1 cellular context compared by ENCODE assay signal in the genomic region with DNA sequence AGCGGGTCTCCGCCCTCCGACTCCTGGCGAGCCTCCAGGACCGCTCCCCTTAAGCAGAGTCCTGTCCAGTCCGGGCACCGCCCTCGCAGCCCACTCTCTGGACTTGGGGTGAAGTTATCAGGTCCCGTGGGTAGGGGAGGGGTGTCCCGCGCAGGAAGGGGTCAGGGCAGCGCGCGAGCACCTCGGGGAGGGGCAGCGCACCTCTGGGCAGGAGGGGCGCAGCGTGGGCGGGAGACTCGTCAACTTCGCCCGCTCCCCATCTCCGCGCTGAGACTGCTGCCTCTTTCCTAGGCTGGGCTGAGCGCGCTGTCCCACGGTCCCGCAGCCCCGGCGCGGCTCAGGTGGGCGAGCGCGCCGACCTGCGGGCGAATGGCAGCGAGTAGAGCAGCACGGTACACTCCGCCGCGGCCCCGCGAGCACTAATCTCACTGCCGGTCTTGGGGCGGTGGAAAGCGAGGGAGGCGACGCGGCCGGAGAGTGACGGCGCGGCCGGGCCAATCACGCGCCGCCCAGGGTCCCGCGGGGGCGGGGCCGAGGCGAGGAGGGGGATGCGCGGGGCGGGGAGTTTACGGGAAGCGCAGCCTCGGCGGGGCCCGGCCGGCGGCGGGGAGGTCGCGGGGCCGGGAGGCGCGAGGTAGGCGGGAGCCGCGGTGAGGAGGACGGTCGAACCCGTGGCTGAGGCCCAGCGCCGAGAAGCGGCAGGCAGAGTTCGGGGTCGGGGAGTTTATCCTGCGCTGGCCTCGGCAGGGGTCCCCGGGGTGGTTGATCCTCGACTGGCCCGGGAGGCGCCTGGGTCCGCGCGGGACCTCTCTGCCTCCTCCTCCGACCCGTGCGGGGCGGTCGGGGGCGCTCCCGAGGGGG.
TF ChIP-seq lines count a peak whose summit lies in the region.

A gene (minus strand): TSS at position 421 of the 861 bp plus-strand sequence. CDS start 696 bp downstream, outside the sequence.

TF ChIP-seq in GM12878, 131 proteins besides CTCF, POLR2A, EP300 and RAD21 (continued from another document and continues in another):
- TF ChIP-seq, protein P1, sequence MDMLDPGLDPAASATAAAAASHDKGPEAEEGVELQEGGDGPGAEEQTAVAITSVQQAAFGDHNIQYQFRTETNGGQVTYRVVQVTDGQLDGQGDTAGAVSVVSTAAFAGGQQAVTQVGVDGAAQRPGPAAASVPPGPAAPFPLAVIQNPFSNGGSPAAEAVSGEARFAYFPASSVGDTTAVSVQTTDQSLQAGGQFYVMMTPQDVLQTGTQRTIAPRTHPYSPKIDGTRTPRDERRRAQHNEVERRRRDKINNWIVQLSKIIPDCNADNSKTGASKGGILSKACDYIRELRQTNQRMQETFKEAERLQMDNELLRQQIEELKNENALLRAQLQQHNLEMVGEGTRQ (IDR thresholded peaks at IDR 0.05; ENCODE audit: borderline replicate concordance, low read depth, low read length) = no peak
- no peak for TF ChIP-seq IKZF2 (IDR thresholded peaks at IDR 0.05)
- TF ChIP-seq MXI1 (IDR thresholded peaks at IDR 0.05; ENCODE audit: low read depth, low read length) = peak; percentile 26; the same call in 1 of the 2 replicates
- TF ChIP-seq, protein P2, sequence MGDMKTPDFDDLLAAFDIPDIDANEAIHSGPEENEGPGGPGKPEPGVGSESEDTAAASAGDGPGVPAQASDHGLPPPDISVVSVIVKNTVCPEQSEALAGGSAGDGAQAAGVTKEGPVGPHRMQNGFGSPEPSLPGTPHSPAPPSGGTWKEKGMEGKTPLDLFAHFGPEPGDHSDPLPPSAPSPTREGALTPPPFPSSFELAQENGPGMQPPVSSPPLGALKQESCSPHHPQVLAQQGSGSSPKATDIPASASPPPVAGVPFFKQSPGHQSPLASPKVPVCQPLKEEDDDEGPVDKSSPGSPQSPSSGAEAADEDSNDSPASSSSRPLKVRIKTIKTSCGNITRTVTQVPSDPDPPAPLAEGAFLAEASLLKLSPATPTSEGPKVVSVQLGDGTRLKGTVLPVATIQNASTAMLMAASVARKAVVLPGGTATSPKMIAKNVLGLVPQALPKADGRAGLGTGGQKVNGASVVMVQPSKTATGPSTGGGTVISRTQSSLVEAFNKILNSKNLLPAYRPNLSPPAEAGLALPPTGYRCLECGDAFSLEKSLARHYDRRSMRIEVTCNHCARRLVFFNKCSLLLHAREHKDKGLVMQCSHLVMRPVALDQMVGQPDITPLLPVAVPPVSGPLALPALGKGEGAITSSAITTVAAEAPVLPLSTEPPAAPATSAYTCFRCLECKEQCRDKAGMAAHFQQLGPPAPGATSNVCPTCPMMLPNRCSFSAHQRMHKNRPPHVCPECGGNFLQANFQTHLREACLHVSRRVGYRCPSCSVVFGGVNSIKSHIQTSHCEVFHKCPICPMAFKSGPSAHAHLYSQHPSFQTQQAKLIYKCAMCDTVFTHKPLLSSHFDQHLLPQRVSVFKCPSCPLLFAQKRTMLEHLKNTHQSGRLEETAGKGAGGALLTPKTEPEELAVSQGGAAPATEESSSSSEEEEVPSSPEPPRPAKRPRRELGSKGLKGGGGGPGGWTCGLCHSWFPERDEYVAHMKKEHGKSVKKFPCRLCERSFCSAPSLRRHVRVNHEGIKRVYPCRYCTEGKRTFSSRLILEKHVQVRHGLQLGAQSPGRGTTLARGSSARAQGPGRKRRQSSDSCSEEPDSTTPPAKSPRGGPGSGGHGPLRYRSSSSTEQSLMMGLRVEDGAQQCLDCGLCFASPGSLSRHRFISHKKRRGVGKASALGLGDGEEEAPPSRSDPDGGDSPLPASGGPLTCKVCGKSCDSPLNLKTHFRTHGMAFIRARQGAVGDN (IDR thresholded peaks at IDR 0.05) = 0 out of 2 replicates have a peak, but pooled peaks have one; percentile 51
- no peak for TF ChIP-seq EED (IDR thresholded peaks at IDR 0.05; ENCODE audit: low read depth)
- no peak for TF ChIP-seq ZNF274 (IDR thresholded peaks at IDR 0.05; ENCODE audit: insufficient read depth, insufficient read length)
- no peak for TF ChIP-seq CBFB (IDR thresholded peaks at IDR 0.05; ENCODE audit: low read depth)
- no peak for TF ChIP-seq SRF (IDR thresholded peaks at IDR 0.05; ENCODE audit: low read depth in 2 of 2, low read length in 2 of 2)
- TF ChIP-seq NFYA (IDR thresholded peaks at IDR 0.05; ENCODE audit: borderline replicate concordance, low read depth, low read length) = no peak
- peak; percentile 90; the same call in 1 of the 2 replicates for TF ChIP-seq SMAD5 (IDR thresholded peaks at IDR 0.05; ENCODE audit: low read depth)
- TF ChIP-seq KLF5 (IDR thresholded peaks at IDR 0.05; ENCODE audit: partially characterized antibody) = no peak
- 0 out of 2 replicates have a peak, but pooled peaks have one; percentile 23 for TF ChIP-seq HDGF (IDR thresholded peaks at IDR 0.05)
- TF ChIP-seq MTA2 (IDR thresholded peaks at IDR 0.05; ENCODE audit: low read depth) = no peak
- no peak for TF ChIP-seq FOXK2 (IDR thresholded peaks at IDR 0.05)
- TF ChIP-seq ASH2L (IDR thresholded peaks at IDR 0.05; ENCODE audit: borderline replicate concordance, low read depth) = 0 out of 2 replicates have a peak, but pooled peaks have one; percentile 7
- 0 out of 2 replicates have a peak, but pooled peaks have one; percentile 19 for TF ChIP-seq NRF1 (conservative IDR thresholded peaks at IDR 0.05; ENCODE audit: low read depth, low read length)
- peak; percentile 72 for TF ChIP-seq SP1 (IDR thresholded peaks at IDR 0.05; ENCODE audit: low read depth, low read length)
- TF ChIP-seq ESRRA (IDR thresholded peaks at IDR 0.05; ENCODE audit: low read length) = 0 out of 2 replicates have a peak, but pooled peaks have one; percentile 3
- no peak for TF ChIP-seq MYC (IDR thresholded peaks at IDR 0.05; ENCODE audit: insufficient read depth, insufficient read length, insufficient replicate concordance, low read length, severe bottlenecking)
- no peak; the same call in 1 of the 2 replicates for TF ChIP-seq ZBED1 (IDR thresholded peaks at IDR 0.05; ENCODE audit: borderline replicate concordance)
- no peak for TF ChIP-seq SIX5 (IDR thresholded peaks at IDR 0.05; ENCODE audit: low read depth, low read length, severe bottlenecking)
- TF ChIP-seq CREB1 (IDR thresholded peaks at IDR 0.05; ENCODE audit: low read depth) = peak; percentile 68; the same call in 1 of the 2 replicates
- TF ChIP-seq, protein P3, sequence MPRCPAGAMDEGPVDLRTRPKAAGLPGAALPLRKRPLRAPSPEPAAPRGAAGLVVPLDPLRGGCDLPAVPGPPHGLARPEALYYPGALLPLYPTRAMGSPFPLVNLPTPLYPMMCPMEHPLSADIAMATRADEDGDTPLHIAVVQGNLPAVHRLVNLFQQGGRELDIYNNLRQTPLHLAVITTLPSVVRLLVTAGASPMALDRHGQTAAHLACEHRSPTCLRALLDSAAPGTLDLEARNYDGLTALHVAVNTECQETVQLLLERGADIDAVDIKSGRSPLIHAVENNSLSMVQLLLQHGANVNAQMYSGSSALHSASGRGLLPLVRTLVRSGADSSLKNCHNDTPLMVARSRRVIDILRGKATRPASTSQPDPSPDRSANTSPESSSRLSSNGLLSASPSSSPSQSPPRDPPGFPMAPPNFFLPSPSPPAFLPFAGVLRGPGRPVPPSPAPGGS (IDR thresholded peaks at IDR 0.05; ENCODE audit: borderline replicate concordance, insufficient read depth, low read depth, low read length, poor library complexity, severe bottlenecking) = no peak
- TF ChIP-seq, protein P4, sequence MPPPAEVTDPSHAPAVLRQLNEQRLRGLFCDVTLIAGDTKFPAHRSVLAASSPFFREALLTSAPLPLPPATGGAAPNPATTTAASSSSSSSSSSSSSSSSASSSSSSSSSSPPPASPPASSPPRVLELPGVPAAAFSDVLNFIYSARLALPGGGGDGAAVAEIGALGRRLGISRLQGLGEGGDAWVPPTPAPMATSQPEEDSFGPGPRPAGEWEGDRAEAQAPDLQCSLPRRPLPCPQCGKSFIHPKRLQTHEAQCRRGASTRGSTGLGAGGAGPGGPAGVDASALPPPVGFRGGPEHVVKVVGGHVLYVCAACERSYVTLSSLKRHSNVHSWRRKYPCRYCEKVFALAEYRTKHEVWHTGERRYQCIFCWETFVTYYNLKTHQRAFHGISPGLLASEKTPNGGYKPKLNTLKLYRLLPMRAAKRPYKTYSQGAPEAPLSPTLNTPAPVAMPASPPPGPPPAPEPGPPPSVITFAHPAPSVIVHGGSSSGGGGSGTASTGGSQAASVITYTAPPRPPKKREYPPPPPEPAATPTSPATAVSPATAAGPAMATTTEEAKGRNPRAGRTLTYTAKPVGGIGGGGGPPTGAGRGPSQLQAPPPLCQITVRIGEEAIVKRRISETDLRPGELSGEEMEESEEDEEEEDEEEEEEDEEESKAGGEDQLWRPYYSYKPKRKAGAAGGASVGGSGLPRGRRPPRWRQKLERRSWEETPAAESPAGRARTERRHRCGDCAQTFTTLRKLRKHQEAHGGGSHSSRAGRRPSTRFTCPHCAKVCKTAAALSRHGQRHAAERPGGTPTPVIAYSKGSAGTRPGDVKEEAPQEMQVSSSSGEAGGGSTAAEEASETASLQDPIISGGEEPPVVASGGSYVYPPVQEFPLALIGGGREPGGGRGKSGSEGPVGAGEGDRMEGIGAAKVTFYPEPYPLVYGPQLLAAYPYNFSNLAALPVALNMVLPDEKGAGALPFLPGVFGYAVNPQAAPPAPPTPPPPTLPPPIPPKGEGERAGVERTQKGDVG (CRISPR knock-in tag; IDR thresholded peaks at IDR 0.05) = no peak
- TF ChIP-seq HDAC6 (IDR thresholded peaks at IDR 0.05; ENCODE audit: unreplicated experiment) = no peak
- no peak for TF ChIP-seq RAD51 (IDR thresholded peaks at IDR 0.05)
- TF ChIP-seq, protein P5, sequence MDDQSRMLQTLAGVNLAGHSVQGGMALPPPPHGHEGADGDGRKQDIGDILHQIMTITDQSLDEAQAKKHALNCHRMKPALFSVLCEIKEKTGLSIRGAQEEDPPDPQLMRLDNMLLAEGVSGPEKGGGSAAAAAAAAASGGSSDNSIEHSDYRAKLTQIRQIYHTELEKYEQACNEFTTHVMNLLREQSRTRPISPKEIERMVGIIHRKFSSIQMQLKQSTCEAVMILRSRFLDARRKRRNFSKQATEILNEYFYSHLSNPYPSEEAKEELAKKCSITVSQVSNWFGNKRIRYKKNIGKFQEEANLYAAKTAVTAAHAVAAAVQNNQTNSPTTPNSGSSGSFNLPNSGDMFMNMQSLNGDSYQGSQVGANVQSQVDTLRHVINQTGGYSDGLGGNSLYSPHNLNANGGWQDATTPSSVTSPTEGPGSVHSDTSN (IDR thresholded peaks at IDR 0.05; ENCODE audit: insufficient replicate concordance, low read depth, low read length) = peak; percentile 95
- TF ChIP-seq PML (IDR thresholded peaks at IDR 0.05; ENCODE audit: low read length) = peak; percentile 79
- no peak for TF ChIP-seq KAT2A (conservative IDR thresholded peaks at IDR 0.05; ENCODE audit: control insufficient read depth, low read depth, low read length)
- TF ChIP-seq, protein P6, sequence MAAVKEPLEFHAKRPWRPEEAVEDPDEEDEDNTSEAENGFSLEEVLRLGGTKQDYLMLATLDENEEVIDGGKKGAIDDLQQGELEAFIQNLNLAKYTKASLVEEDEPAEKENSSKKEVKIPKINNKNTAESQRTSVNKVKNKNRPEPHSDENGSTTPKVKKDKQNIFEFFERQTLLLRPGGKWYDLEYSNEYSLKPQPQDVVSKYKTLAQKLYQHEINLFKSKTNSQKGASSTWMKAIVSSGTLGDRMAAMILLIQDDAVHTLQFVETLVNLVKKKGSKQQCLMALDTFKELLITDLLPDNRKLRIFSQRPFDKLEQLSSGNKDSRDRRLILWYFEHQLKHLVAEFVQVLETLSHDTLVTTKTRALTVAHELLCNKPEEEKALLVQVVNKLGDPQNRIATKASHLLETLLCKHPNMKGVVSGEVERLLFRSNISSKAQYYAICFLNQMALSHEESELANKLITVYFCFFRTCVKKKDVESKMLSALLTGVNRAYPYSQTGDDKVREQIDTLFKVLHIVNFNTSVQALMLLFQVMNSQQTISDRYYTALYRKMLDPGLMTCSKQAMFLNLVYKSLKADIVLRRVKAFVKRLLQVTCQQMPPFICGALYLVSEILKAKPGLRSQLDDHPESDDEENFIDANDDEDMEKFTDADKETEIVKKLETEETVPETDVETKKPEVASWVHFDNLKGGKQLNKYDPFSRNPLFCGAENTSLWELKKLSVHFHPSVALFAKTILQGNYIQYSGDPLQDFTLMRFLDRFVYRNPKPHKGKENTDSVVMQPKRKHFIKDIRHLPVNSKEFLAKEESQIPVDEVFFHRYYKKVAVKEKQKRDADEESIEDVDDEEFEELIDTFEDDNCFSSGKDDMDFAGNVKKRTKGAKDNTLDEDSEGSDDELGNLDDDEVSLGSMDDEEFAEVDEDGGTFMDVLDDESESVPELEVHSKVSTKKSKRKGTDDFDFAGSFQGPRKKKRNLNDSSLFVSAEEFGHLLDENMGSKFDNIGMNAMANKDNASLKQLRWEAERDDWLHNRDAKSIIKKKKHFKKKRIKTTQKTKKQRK (IDR thresholded peaks at IDR 0.05; ENCODE audit: low read depth, low read length) = no peak
- no peak for TF ChIP-seq JUNB (IDR thresholded peaks at IDR 0.05)
- peak; percentile 86; the same call in 1 of the 2 replicates for TF ChIP-seq TAF1 (IDR thresholded peaks at IDR 0.05; ENCODE audit: borderline replicate concordance, low read depth, low read length)
- TF ChIP-seq CHD2 (IDR thresholded peaks at IDR 0.05; ENCODE audit: borderline replicate concordance, low read depth, low read length) = no peak; the same call in 1 of the 2 replicates
- no peak for TF ChIP-seq CBX3 (IDR thresholded peaks at IDR 0.05; ENCODE audit: borderline replicate concordance, low read depth)
- TF ChIP-seq, protein P7, sequence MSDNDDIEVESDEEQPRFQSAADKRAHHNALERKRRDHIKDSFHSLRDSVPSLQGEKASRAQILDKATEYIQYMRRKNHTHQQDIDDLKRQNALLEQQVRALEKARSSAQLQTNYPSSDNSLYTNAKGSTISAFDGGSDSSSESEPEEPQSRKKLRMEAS (IDR thresholded peaks at IDR 0.05; ENCODE audit: low read depth, low read length) = 0 out of 2 replicates have a peak, but pooled peaks have one; percentile 18
- TF ChIP-seq, protein P8, sequence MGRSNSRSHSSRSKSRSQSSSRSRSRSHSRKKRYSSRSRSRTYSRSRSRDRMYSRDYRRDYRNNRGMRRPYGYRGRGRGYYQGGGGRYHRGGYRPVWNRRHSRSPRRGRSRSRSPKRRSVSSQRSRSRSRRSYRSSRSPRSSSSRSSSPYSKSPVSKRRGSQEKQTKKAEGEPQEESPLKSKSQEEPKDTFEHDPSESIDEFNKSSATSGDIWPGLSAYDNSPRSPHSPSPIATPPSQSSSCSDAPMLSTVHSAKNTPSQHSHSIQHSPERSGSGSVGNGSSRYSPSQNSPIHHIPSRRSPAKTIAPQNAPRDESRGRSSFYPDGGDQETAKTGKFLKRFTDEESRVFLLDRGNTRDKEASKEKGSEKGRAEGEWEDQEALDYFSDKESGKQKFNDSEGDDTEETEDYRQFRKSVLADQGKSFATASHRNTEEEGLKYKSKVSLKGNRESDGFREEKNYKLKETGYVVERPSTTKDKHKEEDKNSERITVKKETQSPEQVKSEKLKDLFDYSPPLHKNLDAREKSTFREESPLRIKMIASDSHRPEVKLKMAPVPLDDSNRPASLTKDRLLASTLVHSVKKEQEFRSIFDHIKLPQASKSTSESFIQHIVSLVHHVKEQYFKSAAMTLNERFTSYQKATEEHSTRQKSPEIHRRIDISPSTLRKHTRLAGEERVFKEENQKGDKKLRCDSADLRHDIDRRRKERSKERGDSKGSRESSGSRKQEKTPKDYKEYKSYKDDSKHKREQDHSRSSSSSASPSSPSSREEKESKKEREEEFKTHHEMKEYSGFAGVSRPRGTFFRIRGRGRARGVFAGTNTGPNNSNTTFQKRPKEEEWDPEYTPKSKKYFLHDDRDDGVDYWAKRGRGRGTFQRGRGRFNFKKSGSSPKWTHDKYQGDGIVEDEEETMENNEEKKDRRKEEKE (IDR thresholded peaks at IDR 0.05) = no peak
- 0 out of 2 replicates have a peak, but pooled peaks have one; percentile 69 for TF ChIP-seq CHD1 (IDR thresholded peaks at IDR 0.05; ENCODE audit: low read depth, low read length)
